In the genomic region with DNA sequence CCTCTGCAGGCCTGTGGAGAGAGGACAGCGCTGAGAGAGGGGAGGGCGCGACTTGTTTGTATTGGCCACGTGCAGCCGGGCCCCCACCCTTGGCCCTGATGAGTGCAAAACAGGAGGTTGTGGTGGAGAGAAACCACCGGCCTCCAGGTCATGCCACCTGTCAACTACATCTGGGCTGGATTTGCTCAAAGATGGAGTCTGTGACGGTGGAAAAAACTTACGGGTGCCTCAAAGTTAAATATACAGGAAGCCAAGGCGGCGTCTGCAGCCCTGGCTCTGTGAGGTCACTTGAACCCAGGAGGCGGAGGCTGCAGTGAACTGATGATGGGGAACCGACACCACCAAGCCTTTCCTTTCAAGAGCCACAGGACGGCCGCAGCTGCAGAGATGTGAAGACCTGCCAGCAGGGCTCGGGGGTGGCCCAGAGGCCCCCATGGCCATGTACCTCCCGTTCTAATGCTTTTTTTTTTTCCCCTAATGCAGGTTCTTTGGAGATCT, we compare ENCODE assay signal across 8 cellular contexts. TPM values are rescaled to one million over a fixed set of nuclear protein-coding genes. Genes with fewer than 3 reads are reported as not detected.
A peak's percentile ranks its signal among the peaks of the same experiment; 100 is the strongest.
DNase-seq lines count a peak whose midpoint lies in the region; ATAC-seq and TF ChIP-seq lines count a peak whose summit lies in the region.

No MANE protein-coding gene starts in this region.

- no peak overlapping the region for H3K4me3 ChIP-seq in A673 (ENCODE audit: low read depth, low read length, poor library complexity, severe bottlenecking)

- DNase-seq in GM13977 (ENCODE audit: low spot score) (peak; percentile 77), T-helper 9 cell (peak; percentile 36), left colon (peak; percentile 50 to 51), NCI-H128 (lab: John Stamatoyannopoulos, UW; ENCODE audit: unreplicated experiment) (no peak), A673 (ENCODE audit: low spot score) (no peak), dermis blood vessel endothelial cell (no peak), DMS114 treated with DMSO at 0.1 percent for 48 hours (lab: John Stamatoyannopoulos, UW; ENCODE audit: unreplicated experiment) (no peak)

- intact Hi-C loops in left colon (cut with DNase I, micrococcal nuclease): no loop called here
- intact Hi-C loops in A673 (cut with micrococcal nuclease; ENCODE audit: unreplicated experiment): no loop called here

- ATAC-seq in HG02763 (IDR thresholded peaks at IDR 0.05; ENCODE audit: unreplicated experiment) (peak; percentile 61), left colon (peak; percentile 32)

- no TSS peak for BruUV-seq in A673 (replicated peaks; lab: Mats Ljungman, UMichigan)

- POLR2A ChIA-PET in A673 (lab: Charles Lee; ENCODE audit: low non-redundant PET): no interaction called here

- no peaks in the 10 kb centered on the region for H3K9me3 ChIP-seq in A673 (ENCODE audit: low read depth, low read length, poor library complexity, severe bottlenecking)

- TF ChIP-seq CTCF in GM13977 (IDR thresholded peaks at IDR 0.05; ENCODE audit: extremely low read depth, insufficient read depth, missing control alignments): no peak
- TF ChIP-seq CTCF in A673 (conservative IDR thresholded peaks at IDR 0.05; ENCODE audit: low read depth, low read length): no peak

- H3K36me3 ChIP-seq in A673 (ENCODE audit: insufficient read depth, low read length, poor library complexity, severe bottlenecking): no peaks in the 10 kb centered on the region

- CTCF ChIA-PET in A673 (lab: Charles Lee): no interaction called here

- in situ Hi-C loops in GM13977 (cut with MboI; ENCODE audit: low pct_unique_long_range_greater_than_20kb, low sequenced_read_pairs, unreplicated experiment): no loop called here

- H3K27me3 ChIP-seq in A673 (replicated peaks; ENCODE audit: insufficient read depth, low read depth, low read length, poor library complexity): no peaks in the 10 kb centered on the region

- no peak overlapping the region for H3K27ac ChIP-seq in A673 (ENCODE audit: low read depth, low read length, poor library complexity, severe bottlenecking)

- H3K4me1 ChIP-seq in A673 (ENCODE audit: insufficient read depth, low read length, poor library complexity, severe bottlenecking): no peaks in the 10 kb centered on the region

RNA-seq across cellular contexts. Expression of a gene that starts 15.6 kb away (rescaled TPM):
- total RNA-seq in left colon: 1 to 10 TPM in 1 of 2 donors, under 1 TPM in 1; 0.52 to 1.6 TPM
- 3.8 and 5.9 TPM in 2 replicates for total RNA-seq in A673 (2021)
- 9.4 and 12.4 TPM in 2 replicates for total RNA-seq in dermis blood vessel endothelial cell

RNA-seq across cellular contexts. Expression of a gene that starts 46.5 kb away (rescaled TPM):
- 1 to 10 TPM; 3.2 to 5.1 TPM for total RNA-seq in left colon
- total RNA-seq in A673 (2021): 70.5 and 71.9 TPM in 2 replicates
- 6.6 and 8.6 TPM in 2 replicates for total RNA-seq in dermis blood vessel endothelial cell

Comparison
In these comparisons a context has a peak if more than half of its experiments do, and no peak if none do; other contexts are left out.
1. DNase-seq: peak in GM13977 (single experiment), T-helper 9 cell (single experiment) and left colon (2 of 2); none in NCI-H128 (single experiment), A673 (single experiment), dermis blood vessel endothelial cell (single experiment) and DMS114 treated with DMSO at 0.1 percent for 48 hours (single experiment).